16 cellular contexts compared by ENCODE assay signal in the genomic region with DNA sequence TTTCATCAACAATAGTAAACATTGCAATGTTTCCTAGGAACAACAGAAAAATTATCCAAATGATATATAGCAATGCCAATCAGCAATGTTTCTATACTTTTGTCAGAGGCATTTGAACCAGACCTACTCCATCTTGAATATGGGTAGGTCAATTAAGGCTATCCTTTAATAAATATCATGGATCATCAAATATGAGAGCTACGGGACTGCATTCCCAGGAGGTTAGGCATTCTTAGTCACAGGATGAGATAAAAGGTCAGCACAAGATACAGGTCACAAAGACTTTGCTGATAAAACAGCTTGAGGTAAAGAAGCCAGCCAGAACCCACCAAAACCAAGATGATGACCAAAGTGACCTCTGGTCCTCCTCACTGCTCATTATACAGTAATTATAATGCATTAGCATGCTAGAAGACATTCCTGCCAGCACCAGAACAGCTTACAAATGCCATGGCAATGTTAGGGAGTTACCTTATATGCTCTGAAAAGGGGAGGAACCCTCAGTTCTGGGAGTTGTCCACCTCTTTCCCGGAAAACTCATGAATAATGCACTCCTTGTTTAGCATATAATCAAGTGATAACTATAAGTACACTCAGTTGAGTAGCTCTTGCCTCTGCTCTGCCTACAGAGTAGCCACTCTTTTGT. TPM values are rescaled to one million over a fixed set of nuclear protein-coding genes. Genes with fewer than 3 reads are reported as not detected.
DNase-seq lines count a peak whose midpoint lies in the region; ATAC-seq, FAIRE-seq and TF ChIP-seq lines count a peak whose summit lies in the region.
"Had no signal": no experiment of that assay in that cellular context is flagged by ENCODE, and none has a peak within 500 bp of the region (broad histone marks: within the 10 kb centered on the region; RNA-seq: fewer than 3 reads in every experiment).

No MANE protein-coding gene starts in this region.

- in situ Hi-C loops in K562 (cut with MboI): no loop called here

- H3K79me2 ChIP-seq in K562 (ENCODE audit: control insufficient read depth, insufficient read depth, low read length): no peaks in the 10 kb centered on the region

- peaks cover 14% of the 10 kb centered on the region for H3K4me1 Mint-ChIP-seq in stimulated activated effector memory CD8-positive, alpha-beta T cell treated with anti-CD3 and anti-CD28 coated beads, Interleukin-12 subunit alpha, Interleukin-12 subunit beta, amount 100 ng/mL, for 72 hours
- peaks cover 4 to 11% of the 10 kb centered on the region in 2 donors for H3K4me1 Mint-ChIP-seq in natural killer cell

- H3K27me3 ChIP-seq in K562 (ENCODE audit: control insufficient read depth in 2 of 2, insufficient read depth in 2 of 2, low read length in 2 of 2): no peaks in the 10 kb centered on the region

- intact Hi-C loops in K562 (cut with micrococcal nuclease): no loop called here
- intact Hi-C loops in left colon (cut with DNase I, micrococcal nuclease): no loop called here
- intact Hi-C loops in natural killer cell (cut with micrococcal nuclease): no loop called here

- DNase-seq in M059J (ENCODE audit: low read depth) (peak; percentile 90), K562 (ENCODE audit: extremely low read depth in 1 of 4, low spot score in 3 of 4) (peak in 2 of 4 experiments; percentile 59 to 90), left colon (peak in 1 of 2 donors; percentile 2), HK-2 (ENCODE audit: unreplicated experiment) (no peak), NCI-H510A (lab: John Stamatoyannopoulos, UW) (no peak), natural killer cell (no peak)
- DNase-seq in stimulated activated effector memory CD8-positive, alpha-beta T cell treated with anti-CD3 and anti-CD28 coated beads, Interleukin-12 subunit alpha, Interleukin-12 subunit beta, amount 100 ng/mL, for 72 hours (ENCODE audit: low spot score in 2 of 2): no peak
- DNase-seq: activated CD4-positive, alpha-beta T cell treated with anti-CD3 and anti-CD28 coated beads, Interleukin-2, amount 50 U/mL, for 48 hours; DND-41; GOT3; NCI-H1105; NCI-H2171 treated with DMSO at 0.1 percent for 48 hours; stimulated activated naive B cell treated with anti-CD40 and anti-IgM and Interleukin-4, amounts not matched to agents 10 μg/mL and 1 μg/mL and 100 μg/mL, for 72 hours had no signal

- peak; percentile 59 for FAIRE-seq in K562 (lab: Jason Lieb, UNC)

- H4K20me1 ChIP-seq in K562 (replicated peaks; ENCODE audit: control insufficient read depth, insufficient read depth, low read length): no peaks in the 10 kb centered on the region
- H4K20me1 ChIP-seq: BLaER1 treated with 17β-estradiol and CSF1 and Interleukin-3, amounts not matched to agents 10 nM and 100 nM had no signal

- TF ChIP-seq RAD21 in K562 (CRISPR knock-in tag; conservative IDR thresholded peaks at IDR 0.05 in 1 of 2, IDR thresholded peaks at IDR 0.05 in 1 of 2): no peak; a peak in 1 of 4 replicates

- TF ChIP-seq EP300 in K562 (IDR thresholded peaks at IDR 0.05; ENCODE audit: low read length): peak; percentile 44; the same call in 1 of the 2 replicates

- TF ChIP-seq POLR2A in K562 (conservative IDR thresholded peaks at IDR 0.05): peak; percentile 63

- peaks cover 0 to 9% of the 10 kb centered on the region in 2 donors for H3K27me3 Mint-ChIP-seq in natural killer cell (ENCODE audit: low read depth in 2 of 2)

- CTCF ChIA-PET in K562 (lab: Yijun Ruan, JAX; ENCODE audit: low intra/inter-chr PET ratio): no interaction called here

- H3K36me3 ChIP-seq in K562 (ENCODE audit: control insufficient read depth, insufficient read depth, low read length): no peaks in the 10 kb centered on the region
- H3K36me3 ChIP-seq: BLaER1 treated with 17β-estradiol and CSF1 and Interleukin-3, amounts not matched to agents 10 nM and 100 nM had no signal

- TF ChIP-seq CTCF in K562 (IDR thresholded peaks at IDR 0.05 in 2 of 3, conservative IDR thresholded peaks at IDR 0.05 in 1 of 3; ENCODE audit: insufficient read depth in 2 of 3, low read depth in 1 of 3, low read length in 3 of 3): no peak
- TF ChIP-seq CTCF in natural killer cell (IDR thresholded peaks at IDR 0.05): no peak

- no peaks in the 10 kb centered on the region for H3K9me3 ChIP-seq in K562 (replicated peaks; ENCODE audit: control insufficient read depth, insufficient read depth, low read depth, low read length)

- H3K9me3 Mint-ChIP-seq in stimulated activated effector memory CD8-positive, alpha-beta T cell treated with anti-CD3 and anti-CD28 coated beads, Interleukin-12 subunit alpha, Interleukin-12 subunit beta, amount 100 ng/mL, for 72 hours: no peaks in the 10 kb centered on the region
- H3K9me3 Mint-ChIP-seq in natural killer cell: no peaks in the 10 kb centered on the region
- H3K9me3 Mint-ChIP-seq: IgD-negative memory B cell; stimulated activated naive B cell treated with anti-CD40 and anti-IgM and Interleukin-4, amounts not matched to agents 10 μg/mL and 1 μg/mL and 100 μg/mL, for 72 hours had no signal

- H3K27ac ChIP-seq in K562 (ENCODE audit: extremely low read depth, low read depth, low read length): no peak overlapping the region

- WGBS in K562 (ENCODE audit: insufficient coverage, low coverage, missing lambda C conversion rate): 5% methylated on average over 2 of the region's 2 CpGs

- no TSS peak for BruUV-seq in K562 (replicated peaks; lab: Mats Ljungman, UMichigan)

- H3K9me1 ChIP-seq in K562 (ENCODE audit: control insufficient read depth, insufficient read depth, low read length): no peaks in the 10 kb centered on the region

- peak overlapping the region; percentile 24; the same call in 1 of the 2 replicates for H3K4me2 ChIP-seq in K562 (ENCODE audit: insufficient read depth, low read length)

- POLR2A ChIA-PET in K562 (lab: Yijun Ruan, JAX): interaction anchor here (0.6 to 2.6 kb wide), 15 partner anchors 8 to 427 kb away, joined by 3 to 31 read pairs (median 4); partner anchors contain the start of genes NQO2, SERPINB6 and SERPINB9

- peak overlapping the region; percentile 3; the same call in 1 of the 2 replicates for H2AFZ ChIP-seq in K562 (ENCODE audit: low read depth, low read length)

- no peak overlapping the region for H3K4me3 Mint-ChIP-seq in stimulated activated effector memory CD8-positive, alpha-beta T cell treated with anti-CD3 and anti-CD28 coated beads, Interleukin-12 subunit alpha, Interleukin-12 subunit beta, amount 100 ng/mL, for 72 hours
- H3K4me3 Mint-ChIP-seq in natural killer cell: no peak overlapping the region
- H3K4me3 Mint-ChIP-seq: IgD-negative memory B cell; stimulated activated naive B cell treated with anti-CD40 and anti-IgM and Interleukin-4, amounts not matched to agents 10 μg/mL and 1 μg/mL and 100 μg/mL, for 72 hours had no signal

- peak overlapping the region; percentile 5 for H3K27ac Mint-ChIP-seq in stimulated activated effector memory CD8-positive, alpha-beta T cell treated with anti-CD3 and anti-CD28 coated beads, Interleukin-12 subunit alpha, Interleukin-12 subunit beta, amount 100 ng/mL, for 72 hours
- H3K27ac Mint-ChIP-seq in natural killer cell: no peak overlapping the region
- H3K27ac Mint-ChIP-seq: IgD-negative memory B cell; stimulated activated naive B cell treated with anti-CD40 and anti-IgM and Interleukin-4, amounts not matched to agents 10 μg/mL and 1 μg/mL and 100 μg/mL, for 72 hours had no signal

- H3K4me1 ChIP-seq in K562 (replicated peaks in 1 of 2; ENCODE audit: control insufficient read depth in 2 of 2, insufficient read depth in 2 of 2, low read length in 2 of 2): peaks cover 27 to 80% of the 10 kb centered on the region in 2 experiments

- peak; percentile 74 for ATAC-seq in K562
- peak; percentile 47 for ATAC-seq in left colon
- ATAC-seq in stimulated activated effector memory CD8-positive, alpha-beta T cell treated with anti-CD3 and anti-CD28 coated beads, Interleukin-12 subunit alpha, Interleukin-12 subunit beta, amount 100 ng/mL, for 72 hours: no peak
- no peak for ATAC-seq in natural killer cell
- ATAC-seq: stimulated activated naive B cell treated with anti-CD40 and anti-IgM and Interleukin-4, amounts not matched to agents 10 μg/mL and 1 μg/mL and 100 μg/mL, for 72 hours had no signal

- no peak overlapping the region for H3K9ac ChIP-seq in K562 (ENCODE audit: insufficient read depth in 1 of 2, low read depth in 2 of 2, low read length in 2 of 2)
- H3K9ac ChIP-seq: BLaER1 treated with 17β-estradiol and CSF1 and Interleukin-3, amounts not matched to agents 10 nM and 100 nM had no signal

- no peaks in the 10 kb centered on the region for H3K36me3 Mint-ChIP-seq in stimulated activated effector memory CD8-positive, alpha-beta T cell treated with anti-CD3 and anti-CD28 coated beads, Interleukin-12 subunit alpha, Interleukin-12 subunit beta, amount 100 ng/mL, for 72 hours
- H3K36me3 Mint-ChIP-seq in natural killer cell: no peaks in the 10 kb centered on the region
- H3K36me3 Mint-ChIP-seq: stimulated activated naive B cell treated with anti-CD40 and anti-IgM and Interleukin-4, amounts not matched to agents 10 μg/mL and 1 μg/mL and 100 μg/mL, for 72 hours had no signal

- no peak overlapping the region for H3K4me3 ChIP-seq in K562
- H3K4me3 ChIP-seq: BLaER1 treated with 17β-estradiol and CSF1 and Interleukin-3, amounts not matched to agents 10 nM and 100 nM; coronary artery had no signal

RNA-seq across cellular contexts. Expression of gene SERPINB6, which starts 8.6 kb away (rescaled TPM):
- total RNA-seq in M059J (2014; rRNA removed; shearing (Covaris generic)): 177 and 209 TPM in 2 replicates
- 141 and 220 TPM in 2 replicates for total RNA-seq in K562 (2011; cell fraction: chromatin; rRNA removed; ENCODE audit: low replicate concordance)
- total RNA-seq in K562 (2011; cell fraction: nucleolus; rRNA removed): 93.6 and 93.8 TPM in 2 replicates
- total RNA-seq in K562 (2011; cell fraction: nucleoplasm; rRNA removed): 147 and 201 TPM in 2 replicates
- total RNA-seq in K562 (2014; rRNA removed) (86.6 and 92.4 TPM in 2 replicates), K562 (2014; rRNA removed; fragmentation: Illumina TruSeq; extraction: Trizol) (111 and 114 TPM in 2 replicates), K562 (2015; rRNA removed; fragmentation: Illumina TruSeq; extraction: Trizol) (100 and 113 TPM in 2 replicates), K562 (2021) (124 and 126 TPM in 2 replicates), left colon (100 to 1,000 TPM; 182 to 192 TPM), natural killer cell (100 to 1,000 TPM; 120 to 135 (median 129) TPM)
- polyA plus RNA-seq in K562 (2011; rRNA removed) (151 and 210 TPM in 2 replicates), K562 (2014; fragmentation: Illumina TruSeq; extraction: Trizol) (162 and 176 TPM in 2 replicates), K562 (2014; fragmentation: Nextera tagmentation; extraction: Ambion mirVana) (100 to 1,000 TPM; 143 to 211 TPM), K562 (2014; rRNA removed) (145 and 159 TPM in 2 replicates)
- polyA plus RNA-seq in K562 (2011; cell fraction: cytosol; rRNA removed): 171 and 185 TPM in 2 replicates
- polyA plus RNA-seq in K562 (2011; cell fraction: nucleus; rRNA removed): 130 and 168 TPM in 2 replicates
- 133 and 231 TPM in 2 replicates for polyA plus RNA-seq in K562 (2012)
- 135 and 183 TPM in 2 replicates for polyA minus RNA-seq in K562 (2011; rRNA and poly(A)+ RNA removed)
- 64.3 and 74.2 TPM in 2 replicates for polyA minus RNA-seq in K562 (2011; cell fraction: cytosol; rRNA and poly(A)+ RNA removed)
- 60.0 and 62.5 TPM in 2 replicates for polyA minus RNA-seq in K562 (2011; cell fraction: nucleus; rRNA and poly(A)+ RNA removed)

RNA-seq across cellular contexts. Expression of gene NQO2, which starts 19.8 kb away (rescaled TPM):
- 40.2 and 46.4 TPM in 2 replicates for total RNA-seq in M059J (2014; rRNA removed; shearing (Covaris generic))
- 88.6 and 124 TPM in 2 replicates for total RNA-seq in K562 (2011; cell fraction: chromatin; rRNA removed; ENCODE audit: low replicate concordance)
- 76.6 and 81.5 TPM in 2 replicates for total RNA-seq in K562 (2011; cell fraction: nucleolus; rRNA removed)
- 59.8 and 71.4 TPM in 2 replicates for total RNA-seq in K562 (2011; cell fraction: nucleoplasm; rRNA removed)
- total RNA-seq in K562 (2014; rRNA removed): 101 and 110 TPM in 2 replicates
- 106 and 108 TPM in 2 replicates for total RNA-seq in K562 (2014; rRNA removed; fragmentation: Illumina TruSeq; extraction: Trizol)
- total RNA-seq in K562 (2015; rRNA removed; fragmentation: Illumina TruSeq; extraction: Trizol): 116 TPM in 2 replicates
- 136 and 139 TPM in 2 replicates for total RNA-seq in K562 (2021)
- 187 and 214 TPM in 2 replicates for polyA plus RNA-seq in K562 (2011; rRNA removed)
- 201 and 211 TPM in 2 replicates for polyA plus RNA-seq in K562 (2011; cell fraction: cytosol; rRNA removed)
- polyA plus RNA-seq in K562 (2011; cell fraction: nucleus; rRNA removed): 136 and 150 TPM in 2 replicates
- polyA plus RNA-seq in K562 (2012): 121 and 287 TPM in 2 replicates
- polyA plus RNA-seq in K562 (2014; fragmentation: Illumina TruSeq; extraction: Trizol): 113 and 118 TPM in 2 replicates
- 10 to 100 TPM; 54.6 to 70.1 TPM for polyA plus RNA-seq in K562 (2014; fragmentation: Nextera tagmentation; extraction: Ambion mirVana)
- 145 and 149 TPM in 2 replicates for polyA plus RNA-seq in K562 (2014; rRNA removed)
- polyA minus RNA-seq in K562 (2011; rRNA and poly(A)+ RNA removed): 136 and 185 TPM in 2 replicates
- polyA minus RNA-seq in K562 (2011; cell fraction: cytosol; rRNA and poly(A)+ RNA removed): 67.3 and 100 TPM in 2 replicates
- polyA minus RNA-seq in K562 (2011; cell fraction: nucleus; rRNA and poly(A)+ RNA removed): 20.6 and 27.7 TPM in 2 replicates
- 10 to 100 TPM in 1 of 2 donors, 1 to 10 TPM in 1; 10.0 to 12.2 TPM for total RNA-seq in left colon
- 10 to 100 TPM; 13.1 to 21.7 (median 16.2) TPM for total RNA-seq in natural killer cell

Comparison
In these comparisons a context has a peak if more than half of its experiments do, and no peak if none do; other contexts are left out.
1. ATAC-seq: peak in K562 (single experiment) and left colon (single experiment); none in stimulated activated effector memory CD8-positive, alpha-beta T cell treated with anti-CD3 and anti-CD28 coated beads, Interleukin-12 subunit alpha, Interleukin-12 subunit beta, amount 100 ng/mL, for 72 hours (single experiment) and natural killer cell (0 of 3).